Comparison of ENCODE assay signal across 8 cellular contexts in genomic region chr6:7910654-7911344, GRCh38. TPM values are rescaled to one million over a fixed set of nuclear protein-coding genes. Genes with fewer than 3 reads are reported as not detected.
DNase-seq lines count a peak whose midpoint lies in the region; ATAC-seq and TF ChIP-seq lines count a peak whose summit lies in the region.

TXNDC5 (minus strand) TSS chr6:7910788; CDS start chr6:7910776, 12 bp downstream.

- POLR2A ChIA-PET in BJ (lab: Charles Lee), result no interaction called here

- TF ChIP-seq CTCF in BJ (IDR thresholded peaks at IDR 0.05; ENCODE audit: insufficient read depth, low read depth, low read length), result no peak

- H3K27me3 ChIP-seq in BJ (ENCODE audit: control insufficient read depth, insufficient read depth, low read length), result peaks cover 2% of the 10 kb centered on the region; the same call in 1 of the 2 replicates

- H3K4me3 ChIP-seq in BJ (ENCODE audit: low read depth, low read length), result peak within 1 kb of the TSS; percentile 72

- H3K36me3 ChIP-seq in BJ (ENCODE audit: control insufficient read depth, insufficient read depth, low read length), result no peaks in the 10 kb centered on the region

- no peak for DNase-seq in BJ (ENCODE audit: low read depth)
- peak; percentile 29 for DNase-seq in NOMO-1 treated with dmso at 0.1 percent for 144 hours (lab: John Stamatoyannopoulos, UW; ENCODE audit: unreplicated experiment)
- peak; percentile 67 for DNase-seq in activated T-cell treated with anti-CD3 and anti-CD28 coated beads for 1 hour (ENCODE audit: low read depth)
- DNase-seq in epidermal melanocyte (ENCODE audit: insufficient read length, low spot score), result peak; percentile 73
- DNase-seq in middle frontal gyrus (ENCODE audit: extremely low spot score, low spot score), result peak; percentile 69
- peak; percentile 23 to 53 for DNase-seq in stimulated activated CD8-positive, alpha-beta memory T cell treated with anti-CD3 and anti-CD28 coated beads, Interleukin-2, amount 100 ng/mL, for 1 hour (ENCODE audit: low read depth in 2 of 2)

- peak; percentile 62 for ATAC-seq in GM19328 (IDR thresholded peaks at IDR 0.05; ENCODE audit: unreplicated experiment)
- peak; percentile 65 for ATAC-seq in HG03460 (IDR thresholded peaks at IDR 0.05; ENCODE audit: unreplicated experiment)

- CTCF ChIA-PET in BJ (lab: Yijun Ruan, JAX), result interaction anchor here (2.1 kb wide), 1 partner anchor 188 kb away, joined by 9 read pairs; no protein-coding TSS in a partner anchor

RNA-seq across cellular contexts. Expression of gene TXNDC5, which starts in this region (rescaled TPM):
- 253 and 273 TPM in 2 replicates for polyA plus RNA-seq in BJ (2011; rRNA removed)
- 132 and 139 TPM in 2 replicates for polyA minus RNA-seq in BJ (2011; rRNA and poly(A)+ RNA removed)
